In the genomic region with DNA sequence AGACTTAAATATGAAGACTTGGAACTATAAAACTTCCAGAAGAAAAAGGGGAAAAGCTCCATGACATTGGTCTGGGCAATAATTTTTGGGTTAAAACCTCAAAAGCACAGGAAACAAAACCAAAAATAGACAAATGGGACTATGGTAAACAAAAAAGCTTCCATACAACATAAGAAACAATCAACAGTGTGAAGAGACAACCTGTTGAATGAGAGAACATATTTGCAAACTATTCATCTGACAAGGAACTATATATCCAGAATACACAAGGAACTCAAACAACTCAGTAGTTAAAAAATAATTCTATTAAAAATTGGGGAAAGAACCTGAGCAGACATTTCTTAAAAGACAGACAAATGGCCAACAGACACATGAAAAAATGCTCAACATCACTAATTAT, we compare ENCODE assay signal across 29 cellular contexts.
"Had no signal": no experiment of that assay in that cellular context is flagged by ENCODE, and none has a peak within 500 bp of the region (broad histone marks: within the 10 kb centered on the region; RNA-seq: fewer than 3 reads in every experiment).

No MANE protein-coding gene starts in this region.

- H3K9me3 Mint-ChIP-seq: dendritic cell treated with granulocyte-macrophage colony-stimulating factor and Interleukin-4, amounts not matched to agents 40 ng/mL and 50 ng/mL, for 4 days; endodermal cell had no signal

- H3K4me3 Mint-ChIP-seq: dendritic cell treated with granulocyte-macrophage colony-stimulating factor and Interleukin-4, amounts not matched to agents 40 ng/mL and 50 ng/mL, for 4 days; effector memory CD8-positive, alpha-beta T cell; endodermal cell had no signal

- ATAC-seq: effector memory CD8-positive, alpha-beta T cell; esophagus mucosa; foreskin keratinocyte; gastrocnemius medialis; gastroesophageal sphincter; heart left ventricle; heart right ventricle had no signal

- H3K4me3 ChIP-seq: colonic mucosa, coronary artery, dorsolateral prefrontal cortex, esophagus muscularis mucosa, esophagus squamous epithelium, gastrocnemius medialis, gastroesophageal sphincter, heart left ventricle, heart right ventricle, hepatocyte had no signal

- H3K36me3 ChIP-seq: colonic mucosa, esophagus muscularis mucosa, esophagus squamous epithelium, gastrocnemius medialis, gastroesophageal sphincter, heart left ventricle, heart right ventricle had no signal

- H3K9me3 ChIP-seq: colonic mucosa, gastrocnemius medialis, gastroesophageal sphincter had no signal

- H3K27me3 Mint-ChIP-seq: dendritic cell treated with granulocyte-macrophage colony-stimulating factor and Interleukin-4, amounts not matched to agents 40 ng/mL and 50 ng/mL, for 4 days; effector memory CD8-positive, alpha-beta T cell had no signal

- H3K27ac Mint-ChIP-seq: dendritic cell treated with granulocyte-macrophage colony-stimulating factor and Interleukin-4, amounts not matched to agents 40 ng/mL and 50 ng/mL, for 4 days; effector memory CD8-positive, alpha-beta T cell; endodermal cell had no signal

- H3K4me1 ChIP-seq: colonic mucosa, esophagus squamous epithelium, foreskin keratinocyte, gastrocnemius medialis, heart left ventricle, heart right ventricle had no signal

- DNase-seq: colonic mucosa; cortex of kidney; dermis blood vessel endothelial cell; dorsolateral prefrontal cortex; effector CD4-positive, alpha-beta T cell; effector CD8-positive, alpha-beta T cell; effector memory CD4-positive, alpha-beta T cell; effector memory CD8-positive, alpha-beta T cell; endodermal cell; erythroblast; esophagus squamous epithelium; foreskin fibroblast; foreskin keratinocyte; foreskin melanocyte; gastrocnemius medialis; glutamatergic neuron; head of caudate nucleus; heart left ventricle; heart right ventricle had no signal

- H3K4me1 Mint-ChIP-seq: endodermal cell had no signal

- FAIRE-seq: endometrium, endothelial cell of umbilical vein, frontal cortex had no signal

- H3K27ac ChIP-seq: colonic mucosa, coronary artery, dorsolateral prefrontal cortex, epithelial cell of prostate, esophagus muscularis mucosa, esophagus squamous epithelium, foreskin keratinocyte, gastrocnemius medialis, gastroesophageal sphincter, heart left ventricle, heart right ventricle, hepatocyte had no signal

- H3K27me3 ChIP-seq: colonic mucosa, dorsolateral prefrontal cortex, esophagus muscularis mucosa, esophagus squamous epithelium, gastrocnemius medialis, gastroesophageal sphincter, heart left ventricle, heart right ventricle, hepatocyte had no signal
